Comparison of ENCODE assay signal across 1 cellular context in the genomic region with DNA sequence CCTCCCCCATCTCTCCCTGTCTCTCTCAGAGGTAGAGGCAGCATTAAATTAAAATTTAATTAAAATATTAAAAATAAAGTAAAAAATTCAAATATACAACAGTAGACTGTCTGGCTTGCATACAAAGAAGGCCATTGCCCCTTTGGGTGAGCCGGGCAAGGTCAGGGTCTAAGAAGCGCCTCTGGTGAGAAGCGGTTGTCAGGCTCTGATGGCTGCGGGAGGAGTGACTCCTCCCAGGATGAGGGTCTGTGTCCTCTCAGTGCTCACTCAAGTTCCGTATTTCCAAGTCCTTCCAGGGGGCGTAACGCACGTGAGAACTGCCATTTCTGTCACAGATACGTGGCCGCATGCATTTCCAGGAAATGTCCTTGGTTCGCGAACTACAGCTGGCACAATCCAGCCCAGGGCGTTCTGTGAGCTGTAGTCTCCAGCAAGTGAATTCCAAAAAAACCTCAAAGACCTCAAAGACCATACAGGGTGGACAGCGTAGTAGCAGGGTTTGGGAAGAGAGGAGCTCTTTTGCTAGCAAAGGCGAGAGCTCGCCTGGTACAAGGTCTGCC.
A peak's percentile ranks its signal among the peaks of the same experiment; 100 is the strongest.
TF ChIP-seq lines count a peak whose summit lies in the region.

No MANE protein-coding gene starts in this region.

TF ChIP-seq in K562, 482 proteins besides CTCF, POLR2A, EP300 and RAD21 (continues in another document):
- TF ChIP-seq SETDB1 (IDR thresholded peaks at IDR 0.05; ENCODE audit: low read length) (no peak), RUNX1 (IDR thresholded peaks at IDR 0.05; ENCODE audit: low read depth) (0 out of 2 replicates have a peak, but pooled peaks have one; percentile 66), ZNF263 (CRISPR knock-in tag; IDR thresholded peaks at IDR 0.05; ENCODE audit: borderline replicate concordance) (peak; percentile 95), HDAC1 (IDR thresholded peaks at IDR 0.05) (peak in 1 of 2 experiments; percentile 75; a peak in 2 of 4 replicates), SAP30 (IDR thresholded peaks at IDR 0.05; ENCODE audit: borderline replicate concordance, insufficient read depth, low read depth, low read length, poor library complexity, severe bottlenecking) (peak; percentile 50), E2F3 (CRISPR knock-in tag; IDR thresholded peaks at IDR 0.05) (no peak), RCOR1 (IDR thresholded peaks at IDR 0.05; ENCODE audit: borderline replicate concordance in 1 of 2, low read depth in 2 of 2, low read length in 2 of 2) (no peak), DPF2 (IDR thresholded peaks at IDR 0.05) (0 out of 2 replicates have a peak, but pooled peaks have one; percentile 13), POLR2G (IDR thresholded peaks at IDR 0.05; ENCODE audit: low read depth, low read length) (no peak), KDM5B (IDR thresholded peaks at IDR 0.05; ENCODE audit: insufficient replicate concordance, low read depth, low read length) (peak; percentile 21), FOXK2 (conservative IDR thresholded peaks at IDR 0.05 in 1 of 2, IDR thresholded peaks at IDR 0.05 in 1 of 2; ENCODE audit: low read depth in 2 of 2) (peak in 1 of 2 experiments; percentile 16; a peak in 1 of 4 replicates), MEIS2 (IDR thresholded peaks at IDR 0.05; ENCODE audit: partially characterized antibody) (peak; percentile 48), ZNF134 (CRISPR knock-in tag; conservative IDR thresholded peaks at IDR 0.05) (no peak), SAFB (IDR thresholded peaks at IDR 0.05; ENCODE audit: borderline replicate concordance, low read depth, low read length) (no peak), XRCC4 (IDR thresholded peaks at IDR 0.05; ENCODE audit: extremely low read depth, insufficient read depth, insufficient read length) (no peak), RFX5 (IDR thresholded peaks at IDR 0.05; ENCODE audit: low read depth, low read length) (0 out of 2 replicates have a peak, but pooled peaks have one; percentile 23), BHLHE40 (IDR thresholded peaks at IDR 0.05; ENCODE audit: low read length) (peak; percentile 92), MTA1 (IDR thresholded peaks at IDR 0.05; ENCODE audit: borderline replicate concordance) (no peak), MEF2A (IDR thresholded peaks at IDR 0.05; ENCODE audit: control insufficient read depth, low read depth, low read length) (no peak), MBD2 (IDR thresholded peaks at IDR 0.05; ENCODE audit: borderline replicate concordance, low read depth) (no peak), MTA3 (IDR thresholded peaks at IDR 0.05; ENCODE audit: borderline replicate concordance) (peak; percentile 12; the same call in 1 of the 2 replicates)
- TF ChIP-seq, protein P1, sequence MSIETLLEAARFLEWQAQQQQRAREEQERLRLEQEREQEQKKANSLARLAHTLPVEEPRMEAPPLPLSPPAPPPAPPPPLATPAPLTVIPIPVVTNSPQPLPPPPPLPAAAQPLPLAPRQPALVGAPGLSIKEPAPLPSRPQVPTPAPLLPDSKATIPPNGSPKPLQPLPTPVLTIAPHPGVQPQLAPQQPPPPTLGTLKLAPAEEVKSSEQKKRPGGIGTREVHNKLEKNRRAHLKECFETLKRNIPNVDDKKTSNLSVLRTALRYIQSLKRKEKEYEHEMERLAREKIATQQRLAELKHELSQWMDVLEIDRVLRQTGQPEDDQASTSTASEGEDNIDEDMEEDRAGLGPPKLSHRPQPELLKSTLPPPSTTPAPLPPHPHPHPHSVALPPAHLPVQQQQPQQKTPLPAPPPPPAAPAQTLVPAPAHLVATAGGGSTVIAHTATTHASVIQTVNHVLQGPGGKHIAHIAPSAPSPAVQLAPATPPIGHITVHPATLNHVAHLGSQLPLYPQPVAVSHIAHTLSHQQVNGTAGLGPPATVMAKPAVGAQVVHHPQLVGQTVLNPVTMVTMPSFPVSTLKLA (conservative IDR thresholded peaks at IDR 0.05): peak; percentile 70 to 75
- TF ChIP-seq, protein P2, sequence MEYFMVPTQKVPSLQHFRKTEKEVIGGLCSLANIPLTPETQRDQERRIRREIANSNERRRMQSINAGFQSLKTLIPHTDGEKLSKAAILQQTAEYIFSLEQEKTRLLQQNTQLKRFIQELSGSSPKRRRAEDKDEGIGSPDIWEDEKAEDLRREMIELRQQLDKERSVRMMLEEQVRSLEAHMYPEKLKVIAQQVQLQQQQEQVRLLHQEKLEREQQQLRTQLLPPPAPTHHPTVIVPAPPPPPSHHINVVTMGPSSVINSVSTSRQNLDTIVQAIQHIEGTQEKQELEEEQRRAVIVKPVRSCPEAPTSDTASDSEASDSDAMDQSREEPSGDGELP (CRISPR knock-in tag; IDR thresholded peaks at IDR 0.05; ENCODE audit: borderline replicate concordance): peak; percentile 41
- TF ChIP-seq, protein P3, sequence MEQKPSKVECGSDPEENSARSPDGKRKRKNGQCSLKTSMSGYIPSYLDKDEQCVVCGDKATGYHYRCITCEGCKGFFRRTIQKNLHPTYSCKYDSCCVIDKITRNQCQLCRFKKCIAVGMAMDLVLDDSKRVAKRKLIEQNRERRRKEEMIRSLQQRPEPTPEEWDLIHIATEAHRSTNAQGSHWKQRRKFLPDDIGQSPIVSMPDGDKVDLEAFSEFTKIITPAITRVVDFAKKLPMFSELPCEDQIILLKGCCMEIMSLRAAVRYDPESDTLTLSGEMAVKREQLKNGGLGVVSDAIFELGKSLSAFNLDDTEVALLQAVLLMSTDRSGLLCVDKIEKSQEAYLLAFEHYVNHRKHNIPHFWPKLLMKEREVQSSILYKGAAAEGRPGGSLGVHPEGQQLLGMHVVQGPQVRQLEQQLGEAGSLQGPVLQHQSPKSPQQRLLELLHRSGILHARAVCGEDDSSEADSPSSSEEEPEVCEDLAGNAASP (IDR thresholded peaks at IDR 0.05): no peak
- TF ChIP-seq, protein P4, sequence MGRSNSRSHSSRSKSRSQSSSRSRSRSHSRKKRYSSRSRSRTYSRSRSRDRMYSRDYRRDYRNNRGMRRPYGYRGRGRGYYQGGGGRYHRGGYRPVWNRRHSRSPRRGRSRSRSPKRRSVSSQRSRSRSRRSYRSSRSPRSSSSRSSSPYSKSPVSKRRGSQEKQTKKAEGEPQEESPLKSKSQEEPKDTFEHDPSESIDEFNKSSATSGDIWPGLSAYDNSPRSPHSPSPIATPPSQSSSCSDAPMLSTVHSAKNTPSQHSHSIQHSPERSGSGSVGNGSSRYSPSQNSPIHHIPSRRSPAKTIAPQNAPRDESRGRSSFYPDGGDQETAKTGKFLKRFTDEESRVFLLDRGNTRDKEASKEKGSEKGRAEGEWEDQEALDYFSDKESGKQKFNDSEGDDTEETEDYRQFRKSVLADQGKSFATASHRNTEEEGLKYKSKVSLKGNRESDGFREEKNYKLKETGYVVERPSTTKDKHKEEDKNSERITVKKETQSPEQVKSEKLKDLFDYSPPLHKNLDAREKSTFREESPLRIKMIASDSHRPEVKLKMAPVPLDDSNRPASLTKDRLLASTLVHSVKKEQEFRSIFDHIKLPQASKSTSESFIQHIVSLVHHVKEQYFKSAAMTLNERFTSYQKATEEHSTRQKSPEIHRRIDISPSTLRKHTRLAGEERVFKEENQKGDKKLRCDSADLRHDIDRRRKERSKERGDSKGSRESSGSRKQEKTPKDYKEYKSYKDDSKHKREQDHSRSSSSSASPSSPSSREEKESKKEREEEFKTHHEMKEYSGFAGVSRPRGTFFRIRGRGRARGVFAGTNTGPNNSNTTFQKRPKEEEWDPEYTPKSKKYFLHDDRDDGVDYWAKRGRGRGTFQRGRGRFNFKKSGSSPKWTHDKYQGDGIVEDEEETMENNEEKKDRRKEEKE (IDR thresholded peaks at IDR 0.05; ENCODE audit: borderline replicate concordance in 1 of 2, control insufficient read depth in 1 of 2, low read depth in 2 of 2, low read length in 1 of 2): no peak
- TF ChIP-seq, protein P5, sequence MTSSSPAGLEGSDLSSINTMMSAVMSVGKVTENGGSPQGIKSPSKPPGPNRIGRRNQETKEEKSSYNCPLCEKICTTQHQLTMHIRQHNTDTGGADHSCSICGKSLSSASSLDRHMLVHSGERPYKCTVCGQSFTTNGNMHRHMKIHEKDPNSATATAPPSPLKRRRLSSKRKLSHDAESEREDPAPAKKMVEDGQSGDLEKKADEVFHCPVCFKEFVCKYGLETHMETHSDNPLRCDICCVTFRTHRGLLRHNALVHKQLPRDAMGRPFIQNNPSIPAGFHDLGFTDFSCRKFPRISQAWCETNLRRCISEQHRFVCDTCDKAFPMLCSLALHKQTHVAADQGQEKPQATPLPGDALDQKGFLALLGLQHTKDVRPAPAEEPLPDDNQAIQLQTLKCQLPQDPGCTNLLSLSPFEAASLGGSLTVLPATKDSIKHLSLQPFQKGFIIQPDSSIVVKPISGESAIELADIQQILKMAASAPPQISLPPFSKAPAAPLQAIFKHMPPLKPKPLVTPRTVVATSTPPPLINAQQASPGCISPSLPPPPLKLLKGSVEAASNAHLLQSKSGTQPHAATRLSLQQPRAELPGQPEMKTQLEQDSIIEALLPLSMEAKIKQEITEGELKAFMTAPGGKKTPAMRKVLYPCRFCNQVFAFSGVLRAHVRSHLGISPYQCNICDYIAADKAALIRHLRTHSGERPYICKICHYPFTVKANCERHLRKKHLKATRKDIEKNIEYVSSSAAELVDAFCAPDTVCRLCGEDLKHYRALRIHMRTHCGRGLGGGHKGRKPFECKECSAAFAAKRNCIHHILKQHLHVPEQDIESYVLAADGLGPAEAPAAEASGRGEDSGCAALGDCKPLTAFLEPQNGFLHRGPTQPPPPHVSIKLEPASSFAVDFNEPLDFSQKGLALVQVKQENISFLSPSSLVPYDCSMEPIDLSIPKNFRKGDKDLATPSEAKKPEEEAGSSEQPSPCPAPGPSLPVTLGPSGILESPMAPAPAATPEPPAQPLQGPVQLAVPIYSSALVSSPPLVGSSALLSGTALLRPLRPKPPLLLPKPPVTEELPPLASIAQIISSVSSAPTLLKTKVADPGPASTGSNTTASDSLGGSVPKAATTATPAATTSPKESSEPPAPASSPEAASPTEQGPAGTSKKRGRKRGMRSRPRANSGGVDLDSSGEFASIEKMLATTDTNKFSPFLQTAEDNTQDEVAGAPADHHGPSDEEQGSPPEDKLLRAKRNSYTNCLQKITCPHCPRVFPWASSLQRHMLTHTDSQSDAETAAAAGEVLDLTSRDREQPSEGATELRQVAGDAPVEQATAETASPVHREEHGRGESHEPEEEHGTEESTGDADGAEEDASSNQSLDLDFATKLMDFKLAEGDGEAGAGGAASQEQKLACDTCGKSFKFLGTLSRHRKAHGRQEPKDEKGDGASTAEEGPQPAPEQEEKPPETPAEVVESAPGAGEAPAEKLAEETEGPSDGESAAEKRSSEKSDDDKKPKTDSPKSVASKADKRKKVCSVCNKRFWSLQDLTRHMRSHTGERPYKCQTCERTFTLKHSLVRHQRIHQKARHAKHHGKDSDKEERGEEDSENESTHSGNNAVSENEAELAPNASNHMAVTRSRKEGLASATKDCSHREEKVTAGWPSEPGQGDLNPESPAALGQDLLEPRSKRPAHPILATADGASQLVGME (CRISPR knock-in tag; IDR thresholded peaks at IDR 0.05): 0 out of 2 replicates have a peak, but pooled peaks have one; percentile 38
- TF ChIP-seq, protein P6, sequence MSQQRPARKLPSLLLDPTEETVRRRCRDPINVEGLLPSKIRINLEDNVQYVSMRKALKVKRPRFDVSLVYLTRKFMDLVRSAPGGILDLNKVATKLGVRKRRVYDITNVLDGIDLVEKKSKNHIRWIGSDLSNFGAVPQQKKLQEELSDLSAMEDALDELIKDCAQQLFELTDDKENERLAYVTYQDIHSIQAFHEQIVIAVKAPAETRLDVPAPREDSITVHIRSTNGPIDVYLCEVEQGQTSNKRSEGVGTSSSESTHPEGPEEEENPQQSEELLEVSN (IDR thresholded peaks at IDR 0.05; ENCODE audit: borderline replicate concordance in 1 of 2, extremely low read depth in 1 of 2, insufficient read depth in 1 of 2, insufficient read length in 1 of 2, low read depth in 1 of 2, low read length in 1 of 2, poor library complexity in 1 of 2, severe bottlenecking in 1 of 2): peak in 1 of 2 experiments; percentile 29
- TF ChIP-seq, protein P7, sequence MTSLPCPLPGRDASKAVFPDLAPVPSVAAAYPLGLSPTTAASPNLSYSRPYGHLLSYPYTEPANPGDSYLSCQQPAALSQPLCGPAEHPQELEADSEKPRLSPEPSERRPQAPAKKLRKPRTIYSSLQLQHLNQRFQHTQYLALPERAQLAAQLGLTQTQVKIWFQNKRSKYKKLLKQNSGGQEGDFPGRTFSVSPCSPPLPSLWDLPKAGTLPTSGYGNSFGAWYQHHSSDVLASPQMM (CRISPR knock-in tag; IDR thresholded peaks at IDR 0.05): no peak
- TF ChIP-seq, protein P8, sequence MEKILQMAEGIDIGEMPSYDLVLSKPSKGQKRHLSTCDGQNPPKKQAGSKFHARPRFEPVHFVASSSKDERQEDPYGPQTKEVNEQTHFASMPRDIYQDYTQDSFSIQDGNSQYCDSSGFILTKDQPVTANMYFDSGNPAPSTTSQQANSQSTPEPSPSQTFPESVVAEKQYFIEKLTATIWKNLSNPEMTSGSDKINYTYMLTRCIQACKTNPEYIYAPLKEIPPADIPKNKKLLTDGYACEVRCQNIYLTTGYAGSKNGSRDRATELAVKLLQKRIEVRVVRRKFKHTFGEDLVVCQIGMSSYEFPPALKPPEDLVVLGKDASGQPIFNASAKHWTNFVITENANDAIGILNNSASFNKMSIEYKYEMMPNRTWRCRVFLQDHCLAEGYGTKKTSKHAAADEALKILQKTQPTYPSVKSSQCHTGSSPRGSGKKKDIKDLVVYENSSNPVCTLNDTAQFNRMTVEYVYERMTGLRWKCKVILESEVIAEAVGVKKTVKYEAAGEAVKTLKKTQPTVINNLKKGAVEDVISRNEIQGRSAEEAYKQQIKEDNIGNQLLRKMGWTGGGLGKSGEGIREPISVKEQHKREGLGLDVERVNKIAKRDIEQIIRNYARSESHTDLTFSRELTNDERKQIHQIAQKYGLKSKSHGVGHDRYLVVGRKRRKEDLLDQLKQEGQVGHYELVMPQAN (IDR thresholded peaks at IDR 0.05; ENCODE audit: borderline replicate concordance): peak; percentile 81
